ENCODE assay signal across 11 cellular contexts in the genomic region with DNA sequence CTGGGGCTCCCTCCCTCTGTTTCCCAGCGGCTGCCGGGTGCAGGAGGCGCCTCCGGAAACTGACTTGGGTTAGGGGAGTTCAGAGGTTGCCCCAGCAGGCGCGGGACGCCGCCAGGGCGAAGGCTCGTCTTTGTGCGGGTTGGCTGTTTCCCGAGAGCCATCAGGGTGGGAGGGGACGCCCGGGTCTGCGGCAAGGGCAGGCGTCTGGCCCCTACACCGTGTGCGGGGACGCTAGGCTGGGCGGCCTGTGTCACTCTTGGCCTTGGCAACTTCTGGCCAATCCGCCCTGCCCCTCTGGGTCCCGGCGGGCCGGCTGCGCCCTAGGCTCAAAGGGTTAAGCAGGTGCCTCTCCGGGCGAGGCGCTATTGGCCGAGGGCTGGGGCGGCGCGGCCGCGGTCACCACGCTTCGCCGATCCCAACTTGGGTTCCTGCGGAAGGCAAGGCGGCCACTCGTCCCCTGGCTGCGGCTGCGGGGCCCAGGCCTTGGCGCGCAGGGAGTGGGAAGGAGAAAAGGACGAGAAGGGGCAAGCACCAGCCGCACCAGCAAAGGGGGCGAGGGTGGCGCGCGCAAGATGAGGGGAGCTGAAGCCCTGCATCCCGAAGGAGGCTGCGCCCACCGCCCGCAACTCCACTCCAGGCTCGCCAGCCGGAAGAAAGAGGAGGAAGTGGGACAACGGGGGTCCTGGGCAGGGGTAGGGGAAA.
DNase-seq lines count a peak whose midpoint lies in the region; ATAC-seq, FAIRE-seq and TF ChIP-seq lines count a peak whose summit lies in the region.
"Had no signal": no experiment of that assay in that cellular context is flagged by ENCODE, and none has a peak within 500 bp of the region (broad histone marks: within the 10 kb centered on the region; RNA-seq: fewer than 3 reads in every experiment).

No MANE protein-coding gene starts in this region.

- H3K9ac ChIP-seq in ES-I3 (ENCODE audit: low read depth, low read length): peak overlapping the region; percentile 63
- peak overlapping the region; percentile 65; the same call in 1 of the 2 replicates for H3K9ac ChIP-seq in iPS-20b (ENCODE audit: low read depth, low read length)

- H3K36me3 ChIP-seq in ES-I3 (ENCODE audit: insufficient read depth, low read length) (no peaks in the 10 kb centered on the region), iPS-20b (ENCODE audit: insufficient read depth, low read depth, low read length) (no peaks in the 10 kb centered on the region)

- H3K4me3 ChIP-seq in astrocyte of the spinal cord (ENCODE audit: low read depth, low read length) (peak overlapping the region; percentile 43), iPS-20b (ENCODE audit: low read length) (peak overlapping the region; percentile 85)

- no peak for ATAC-seq in HG03565 (IDR thresholded peaks at IDR 0.05; ENCODE audit: unreplicated experiment)

- H3K9me3 ChIP-seq in ES-I3 (ENCODE audit: control insufficient read depth, insufficient read depth, low read length): no peaks in the 10 kb centered on the region
- H3K9me3 ChIP-seq in iPS-20b (ENCODE audit: insufficient read depth, low read depth, low read length): no peaks in the 10 kb centered on the region

- no peak overlapping the region for H3K27ac ChIP-seq in iPS-20b (ENCODE audit: low read length)

- H3K27me3 ChIP-seq in iPS-20b (ENCODE audit: insufficient read depth, low read length): peaks cover 75% of the 10 kb centered on the region

- no peak for TF ChIP-seq CTCF in astrocyte of the spinal cord (IDR thresholded peaks at IDR 0.05; ENCODE audit: low read depth, low read length)

- H3K4me1 ChIP-seq in ES-I3 (ENCODE audit: insufficient read depth, low read length) (peaks cover 21% of the 10 kb centered on the region), iPS-20b (ENCODE audit: insufficient read depth, low read length) (peaks cover 25% of the 10 kb centered on the region)

- in situ Hi-C loops in astrocyte of the spinal cord (cut with HindIII; ENCODE audit: low sequenced_read_pairs): no loop called here

- no peak for FAIRE-seq in urothelium cell line (lab: Jason Lieb, UNC)
- FAIRE-seq: endometrium had no signal

- DNase-seq in astrocyte of the spinal cord (ENCODE audit: low read depth, low spot score): no peak
- DNase-seq in retina: peak; percentile 85
- DNase-seq in stimulated activated naive CD4-positive, alpha-beta T cell treated with Interleukin-2 at 50 U/mL for 16 hours (lab: John Stamatoyannopoulos, UW): no peak
- DNase-seq in stimulated activated CD4-positive, alpha-beta T cell treated with anti-CD3 and anti-CD28 coated beads, Interleukin-1b, Interleukin-23, amount 100 ng/mL, for 48 hours: no peak
- DNase-seq in urothelium cell line (ENCODE audit: low spot score): no peak
- DNase-seq: activated CD4-positive, CD25-positive, alpha-beta regulatory T cell treated with anti-CD3 and anti-CD28 coated beads, Interleukin-2, amount 50 U/mL, for 72 hours; DMS79 had no signal
